ENCODE assay signal across 16 cellular contexts in the genomic region with DNA sequence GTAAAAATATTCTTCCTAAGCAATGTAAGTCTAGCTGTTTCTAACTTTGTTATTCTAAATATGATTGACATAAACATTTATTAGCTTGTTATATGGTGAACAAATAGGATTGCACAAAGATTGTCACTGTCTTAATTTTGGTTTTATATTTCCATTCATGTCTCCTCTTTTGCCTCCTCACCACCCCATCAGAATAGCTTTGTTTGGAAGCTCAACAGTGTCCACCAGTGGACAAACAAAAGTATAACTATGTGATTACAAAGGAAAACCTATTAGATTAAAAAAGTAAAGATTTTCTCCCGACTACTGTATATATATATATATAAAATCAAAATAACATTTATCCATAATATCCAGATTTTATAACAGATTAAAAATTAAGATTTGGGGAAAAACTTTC.
A peak's percentile ranks its signal among the peaks of the same experiment; 100 is the strongest.
DNase-seq lines count a peak whose midpoint lies in the region; ATAC-seq and TF ChIP-seq lines count a peak whose summit lies in the region.
"Had no signal": no experiment of that assay in that cellular context is flagged by ENCODE, and none has a peak within 500 bp of the region (broad histone marks: within the 10 kb centered on the region; RNA-seq: fewer than 3 reads in every experiment).

No MANE protein-coding gene starts in this region.

- no peaks in the 10 kb centered on the region for H3K36me3 ChIP-seq in HEK293 (ENCODE audit: control insufficient read depth in 2 of 2, insufficient read depth in 1 of 2, low read length in 2 of 2)
- H3K36me3 ChIP-seq: left lung had no signal

- no peaks in the 10 kb centered on the region for H3K4me1 ChIP-seq in HEK293 (ENCODE audit: control insufficient read depth, insufficient read depth, low read length)
- H3K4me1 ChIP-seq: left lung had no signal

- no peak overlapping the region for H3K4me3 ChIP-seq in HEK293 (ENCODE audit: low read depth, low read length)
- H3K4me3 ChIP-seq: left lung had no signal

- POLR2A ChIA-PET in HEK293 (lab: Yijun Ruan, JAX) = no interaction called here

- CTCF ChIA-PET in HEK293 (lab: Yijun Ruan, JAX) = interaction anchor here (0.6 to 0.9 kb wide), 4 partner anchors 9 to 868 kb away, joined by 3 to 4 read pairs (median 4); no protein-coding TSS in a partner anchor

- no peak overlapping the region for H3K27ac ChIP-seq in HEK293 (ENCODE audit: extremely low read depth, low read depth, low read length)
- H3K27ac ChIP-seq: left lung had no signal

- peak; percentile 9 for DNase-seq in DMS153 (lab: John Stamatoyannopoulos, UW)
- peak; percentile 2 for DNase-seq in OCI-M1 (lab: John Stamatoyannopoulos, UW)
- peak; percentile 4 for DNase-seq in left kidney (ENCODE audit: low read depth, low spot score)
- no peak for DNase-seq in effector CD4-positive, alpha-beta T cell
- DNase-seq in COR-L47 (lab: John Stamatoyannopoulos, UW) = no peak
- DNase-seq: activated CD4-positive, alpha-beta T cell treated with anti-CD3 and anti-CD28 coated beads, Interleukin-2, amount 50 U/mL, for 48 hours; aorta; dermis blood vessel endothelial cell; left lung; naive thymus-derived CD8-positive, alpha-beta T cell; stimulated activated CD4-positive, alpha-beta T cell treated with anti-CD3 and anti-CD28 coated beads, Interleukin-4, amount 100 ng/mL, for 4 hours; T-helper 17 cell had no signal

- no peaks in the 10 kb centered on the region for H3K9me3 ChIP-seq in HEK293 (ENCODE audit: control insufficient read depth, insufficient read depth, low read depth, low read length)
- H3K9me3 ChIP-seq: left lung had no signal

- no peak for ATAC-seq in HG02798 (IDR thresholded peaks at IDR 0.05; ENCODE audit: poor library complexity, unreplicated experiment)
- ATAC-seq: left lung; naive thymus-derived CD8-positive, alpha-beta T cell; sciatic nerve; stimulated activated memory B cell treated with anti-CD40 and anti-IgM and Interleukin-4, amounts not matched to agents 10 μg/mL and 1 μg/mL and 100 μg/mL, for 72 hours; T-helper 17 cell had no signal

- TF ChIP-seq CTCF in HEK293 (tag by site-specific recombination; IDR thresholded peaks at IDR 0.05) = no peak

TF ChIP-seq in HEK293, 187 proteins besides CTCF, POLR2A, EP300 and RAD21:
- TF ChIP-seq ZXDB (tag by site-specific recombination; IDR thresholded peaks at IDR 0.05) (no peak), TRIM28 (IDR thresholded peaks at IDR 0.05; ENCODE audit: borderline replicate concordance, low read length) (no peak), ZFP3 (tag by site-specific recombination; IDR thresholded peaks at IDR 0.05; ENCODE audit: low read depth) (no peak), ZNF26 (tag by site-specific recombination; IDR thresholded peaks at IDR 0.05) (no peak), ZNF654 (tag by site-specific recombination; IDR thresholded peaks at IDR 0.05; ENCODE audit: low read depth) (0 out of 2 replicates have a peak, but pooled peaks have one; percentile 17), ZNF132 (tag by site-specific recombination; IDR thresholded peaks at IDR 0.05; ENCODE audit: borderline replicate concordance) (no peak)
- TF ChIP-seq, protein P1, sequence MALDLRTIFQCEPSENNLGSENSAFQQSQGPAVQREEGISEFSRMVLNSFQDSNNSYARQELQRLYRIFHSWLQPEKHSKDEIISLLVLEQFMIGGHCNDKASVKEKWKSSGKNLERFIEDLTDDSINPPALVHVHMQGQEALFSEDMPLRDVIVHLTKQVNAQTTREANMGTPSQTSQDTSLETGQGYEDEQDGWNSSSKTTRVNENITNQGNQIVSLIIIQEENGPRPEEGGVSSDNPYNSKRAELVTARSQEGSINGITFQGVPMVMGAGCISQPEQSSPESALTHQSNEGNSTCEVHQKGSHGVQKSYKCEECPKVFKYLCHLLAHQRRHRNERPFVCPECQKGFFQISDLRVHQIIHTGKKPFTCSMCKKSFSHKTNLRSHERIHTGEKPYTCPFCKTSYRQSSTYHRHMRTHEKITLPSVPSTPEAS (tag by site-specific recombination; IDR thresholded peaks at IDR 0.05) = no peak

Comparison
In these comparisons a context has a peak if more than half of its experiments do, and no peak if none do; other contexts are left out.
1. DNase-seq: peak in DMS153 (single experiment), OCI-M1 (single experiment) and left kidney (single experiment); none in effector CD4-positive, alpha-beta T cell (single experiment) and COR-L47 (single experiment).